Comparison of ENCODE assay signal across 8 cellular contexts in genomic region chr14:50083467-50084337, GRCh38. TPM values are rescaled to one million over a fixed set of nuclear protein-coding genes. Genes with fewer than 3 reads are reported as not detected.
DNase-seq lines count a peak whose midpoint lies in the region; ATAC-seq and TF ChIP-seq lines count a peak whose summit lies in the region.

No MANE protein-coding gene starts in this region.

- H3K27me3 Mint-ChIP-seq in stimulated activated naive CD8-positive, alpha-beta T cell treated with anti-CD3 and anti-CD28 coated beads, Interleukin-15, amount 100 ng/mL, for 72 hours = no peaks in the 10 kb centered on the region

- H3K27ac ChIP-seq in epithelial cell of prostate = peak overlapping the region; percentile 83
- H3K27ac ChIP-seq in psoas muscle = no peak overlapping the region

- peak; percentile 65 for DNase-seq in activated CD4-positive, CD25-positive, alpha-beta regulatory T cell treated with anti-CD3 and anti-CD28 coated beads, Interleukin-2, amount 50 U/mL, for 72 hours
- DNase-seq in epithelial cell of prostate (ENCODE audit: low read depth, low spot score) (no peak), ACHN (no peak), DMS79 treated with DMSO at 0.1 percent for 48 hours (lab: John Stamatoyannopoulos, UW) (no peak), psoas muscle (no peak)
- peak; percentile 71 to 76 for DNase-seq in stimulated activated naive CD8-positive, alpha-beta T cell treated with anti-CD3 and anti-CD28 coated beads, Interleukin-15, amount 100 ng/mL, for 72 hours

- in situ Hi-C loops in ACHN (cut with HindIII; ENCODE audit: low pct_ligation_motif_present, low pct_unique_long_range_greater_than_20kb, low sequenced_read_pairs) = no loop called here

- no peaks in the 10 kb centered on the region for H3K9me3 Mint-ChIP-seq in stimulated activated naive CD8-positive, alpha-beta T cell treated with anti-CD3 and anti-CD28 coated beads, Interleukin-15, amount 100 ng/mL, for 72 hours

- no peaks in the 10 kb centered on the region for H3K4me1 ChIP-seq in psoas muscle

- 80 to 86% (median 81%) methylated on average over 17 of the region's 17 CpGs for WGBS in psoas muscle, 3 donors

- H3K4me3 Mint-ChIP-seq in stimulated activated naive CD8-positive, alpha-beta T cell treated with anti-CD3 and anti-CD28 coated beads, Interleukin-15, amount 100 ng/mL, for 72 hours = peak overlapping the region; percentile 30 to 74

- H3K36me3 ChIP-seq in psoas muscle (ENCODE audit: insufficient read depth in 1 of 2, low read depth in 1 of 2) = peaks cover 0 to 11% of the 10 kb centered on the region in 2 donors

- H3K9me3 ChIP-seq in psoas muscle = no peaks in the 10 kb centered on the region

- no peak for TF ChIP-seq CTCF in psoas muscle (IDR thresholded peaks at IDR 0.05)

- peaks cover 74% of the 10 kb centered on the region for H3K4me1 Mint-ChIP-seq in stimulated activated naive CD8-positive, alpha-beta T cell treated with anti-CD3 and anti-CD28 coated beads, Interleukin-15, amount 100 ng/mL, for 72 hours

- intact Hi-C loops in psoas muscle (cut with DNase I) = no loop called here

- H3K4me3 ChIP-seq in psoas muscle = no peak overlapping the region

- ATAC-seq in GM18505 (IDR thresholded peaks at IDR 0.05; ENCODE audit: unreplicated experiment) (peak; percentile 32), HG02870 (IDR thresholded peaks at IDR 0.05; ENCODE audit: unreplicated experiment) (peak; percentile 50), psoas muscle (no peak)
- peak; percentile 86 for ATAC-seq in stimulated activated naive CD8-positive, alpha-beta T cell treated with anti-CD3 and anti-CD28 coated beads, Interleukin-15, amount 100 ng/mL, for 72 hours

- H3K27me3 ChIP-seq in psoas muscle (ENCODE audit: insufficient read depth in 3 of 3, low read length in 2 of 3) = no peaks in the 10 kb centered on the region

- TF ChIP-seq POLR2A in GM18505 (IDR thresholded peaks at IDR 0.05; ENCODE audit: borderline replicate concordance, extremely low read depth, insufficient read depth, insufficient read length) = no peak

- peak overlapping the region; percentile 93 to 97 for H3K27ac Mint-ChIP-seq in stimulated activated naive CD8-positive, alpha-beta T cell treated with anti-CD3 and anti-CD28 coated beads, Interleukin-15, amount 100 ng/mL, for 72 hours

RNA-seq across cellular contexts. Expression of gene VCPKMT, which starts 32.7 kb away (rescaled TPM):
- 1 to 10 TPM; 1.8 to 6.3 (median 3.3) TPM for total RNA-seq in psoas muscle
- 1 to 10 TPM; 4.6 to 8.2 (median 8.0) TPM for polyA plus RNA-seq in psoas muscle

Comparison
In these comparisons a context has a peak if more than half of its experiments do, and no peak if none do; other contexts are left out.
1. ATAC-seq: peak in GM18505 (single experiment), HG02870 (single experiment) and stimulated activated naive CD8-positive, alpha-beta T cell treated with anti-CD3 and anti-CD28 coated beads, Interleukin-15, amount 100 ng/mL, for 72 hours (single experiment); none in psoas muscle (0 of 4).
2. DNase-seq: peak in activated CD4-positive, CD25-positive, alpha-beta regulatory T cell treated with anti-CD3 and anti-CD28 coated beads, Interleukin-2, amount 50 U/mL, for 72 hours (single experiment) and stimulated activated naive CD8-positive, alpha-beta T cell treated with anti-CD3 and anti-CD28 coated beads, Interleukin-15, amount 100 ng/mL, for 72 hours (2 of 2); none in epithelial cell of prostate (single experiment), ACHN (single experiment), DMS79 treated with DMSO at 0.1 percent for 48 hours (single experiment) and psoas muscle (0 of 2).